In genomic region chr1:215749423-215749822, GRCh38 we compare ENCODE assay signal across 18 cellular contexts.
DNase-seq lines count a peak whose midpoint lies in the region; ATAC-seq and TF ChIP-seq lines count a peak whose summit lies in the region.
"Had no signal": no experiment of that assay in that cellular context is flagged by ENCODE, and none has a peak within 500 bp of the region (broad histone marks: within the 10 kb centered on the region; RNA-seq: fewer than 3 reads in every experiment).

No MANE protein-coding gene starts in this region.

- no peak for TF ChIP-seq CTCF in fibroblast of mammary gland (conservative IDR thresholded peaks at IDR 0.05; ENCODE audit: control insufficient read depth, insufficient read depth, low read depth, low read length)

- no peaks in the 10 kb centered on the region for H3K27me3 ChIP-seq in skeletal muscle satellite cell (ENCODE audit: control insufficient read depth, insufficient read depth, low read length)
- H3K27me3 ChIP-seq: cardiac muscle cell had no signal

- H3K36me3 ChIP-seq in skeletal muscle satellite cell (ENCODE audit: insufficient read depth, low read length): no peaks in the 10 kb centered on the region
- H3K36me3 ChIP-seq: cardiac muscle cell had no signal

- no peaks in the 10 kb centered on the region for H3K9me3 ChIP-seq in skeletal muscle satellite cell (replicated peaks; ENCODE audit: low read length)

- H3K4me2 ChIP-seq in skeletal muscle satellite cell (ENCODE audit: low read length): peak overlapping the region; percentile 41

- DNase-seq in GM03348 (ENCODE audit: low spot score) (peak; percentile 72), RPMI7951 (ENCODE audit: low read depth) (peak; percentile 12), fibroblast of mammary gland (ENCODE audit: low read depth) (peak; percentile 65), DMS53 (lab: John Stamatoyannopoulos, UW) (no peak), cerebellar cortex (ENCODE audit: low spot score) (no peak)
- no peak for DNase-seq in stimulated activated CD4-positive, alpha-beta T cell treated with anti-CD3 and anti-CD28 coated beads, Interleukin-4, amount 100 ng/mL, for 1 hour
- DNase-seq: activated CD8-positive, alpha-beta memory T cell treated with anti-CD3 and anti-CD28 coated beads for 24 hours; activated gamma-delta T cell; hippocampal formation; left ventricle myocardium superior; NCI-H1048; NCI-H2171; right cardiac atrium; stimulated activated naive CD4-positive, alpha-beta T cell had no signal

- H3K4me1 ChIP-seq in skeletal muscle satellite cell (ENCODE audit: control insufficient read depth, insufficient read depth, low read length): peaks cover 18% of the 10 kb centered on the region

- ATAC-seq in HG03442 (IDR thresholded peaks at IDR 0.05; ENCODE audit: unreplicated experiment): no peak
- ATAC-seq: left ventricle myocardium superior, right cardiac atrium had no signal

- H3K4me3 ChIP-seq in fibroblast of mammary gland (ENCODE audit: control insufficient read depth, low read depth, low read length) (no peak overlapping the region), skeletal muscle satellite cell (ENCODE audit: low read length) (no peak overlapping the region)
- H3K4me3 ChIP-seq: cardiac muscle cell, SK-N-MC had no signal

- peak overlapping the region; percentile 28 for H3K9ac ChIP-seq in skeletal muscle satellite cell (ENCODE audit: low read depth, low read length)

Comparison
In these comparisons a context has a peak if more than half of its experiments do, and no peak if none do; other contexts are left out.
1. DNase-seq: peak in GM03348 (single experiment), RPMI7951 (single experiment) and fibroblast of mammary gland (single experiment); none in stimulated activated CD4-positive, alpha-beta T cell treated with anti-CD3 and anti-CD28 coated beads, Interleukin-4, amount 100 ng/mL, for 1 hour (single experiment), DMS53 (single experiment) and cerebellar cortex (single experiment).